In the genomic region with DNA sequence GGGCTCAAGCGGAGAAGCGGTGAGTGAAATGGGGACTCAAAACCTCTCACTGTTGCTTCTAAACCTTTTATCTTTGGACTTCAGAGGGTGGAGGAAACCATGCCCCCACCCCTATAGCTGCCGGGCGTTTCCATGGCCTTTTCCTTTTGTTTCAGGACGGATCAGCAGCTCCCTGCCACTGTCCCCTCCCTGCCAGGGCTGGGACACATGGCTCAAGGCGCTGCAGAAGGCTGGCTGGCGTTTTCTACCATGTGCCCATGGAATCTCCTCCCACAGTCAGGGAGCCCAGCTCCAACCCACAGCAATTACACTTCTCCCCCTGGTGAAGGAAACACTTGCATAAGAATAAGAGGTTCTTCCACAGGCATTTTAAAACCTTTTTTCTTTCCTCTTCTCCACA, we compare ENCODE assay signal across 14 cellular contexts.
DNase-seq lines count a peak whose midpoint lies in the region; ATAC-seq, FAIRE-seq and TF ChIP-seq lines count a peak whose summit lies in the region.
"Had no signal": no experiment of that assay in that cellular context is flagged by ENCODE, and none has a peak within 500 bp of the region (broad histone marks: within the 10 kb centered on the region; RNA-seq: fewer than 3 reads in every experiment).

No MANE protein-coding gene starts in this region.

- DNase-seq in Daoy (ENCODE audit: low read depth) (peak; percentile 15), Karpas-422 (no peak), astrocyte (ENCODE audit: low read depth) (no peak), neuronal stem cell (ENCODE audit: low spot score) (no peak)
- no peak for DNase-seq in central memory CD4-positive, alpha-beta T cell
- DNase-seq in activated CD4-positive, alpha-beta T cell treated with anti-CD3 and anti-CD28 coated beads for 48 hours = no peak
- DNase-seq: Caco-2; CD4-positive, CD25-positive, alpha-beta regulatory T cell; DMS53; NCI-H1105 treated with DMSO at 0.1 percent for 48 hours; NCI-H187; NCI-H446 had no signal

- H3K23ac ChIP-seq in neuronal stem cell (ENCODE audit: low read depth, low read length, poor library complexity) = no peak overlapping the region

- TF ChIP-seq CTCF in astrocyte (IDR thresholded peaks at IDR 0.05; ENCODE audit: insufficient read depth, low read depth, low read length) = no peak

- no peak overlapping the region for H2BK12ac ChIP-seq in neuronal stem cell (ENCODE audit: low read length)

- no peak overlapping the region for H2BK120ac ChIP-seq in neuronal stem cell (ENCODE audit: low read depth, low read length)

- no peaks in the 10 kb centered on the region for H3K79me2 ChIP-seq in Karpas-422 (ENCODE audit: low read length)
- H3K79me2 ChIP-seq in astrocyte (ENCODE audit: insufficient read depth, low read length) = no peaks in the 10 kb centered on the region

- H3K9me3 ChIP-seq in Karpas-422 (ENCODE audit: low read length) = no peaks in the 10 kb centered on the region
- no peaks in the 10 kb centered on the region for H3K9me3 ChIP-seq in astrocyte (ENCODE audit: insufficient read depth, low read depth, low read length)
- peaks cover 0 to 4% of the 10 kb centered on the region in 2 donors for H3K9me3 ChIP-seq in neuronal stem cell (replicated peaks in 1 of 2; ENCODE audit: control insufficient read depth in 2 of 2, insufficient read depth in 1 of 2, low read depth in 1 of 2, low read length in 2 of 2)
- H3K9me3 ChIP-seq: Caco-2 had no signal

- FAIRE-seq in astrocyte (lab: Jason Lieb, UNC) = no peak

- no peak overlapping the region for H3K27ac ChIP-seq in Karpas-422 (ENCODE audit: low read length)
- no peak overlapping the region for H3K27ac ChIP-seq in astrocyte (ENCODE audit: low read depth, low read length)
- no peak overlapping the region for H3K27ac ChIP-seq in neuronal stem cell (replicated peaks; ENCODE audit: low read length)
- H3K27ac ChIP-seq: SJSA1 had no signal

- no peak overlapping the region for H3K4me3 Mint-ChIP-seq in astrocyte (ENCODE audit: unreplicated experiment)
- H3K4me3 Mint-ChIP-seq: CD4-positive, CD25-positive, alpha-beta regulatory T cell had no signal

- no peak overlapping the region for H3K18ac ChIP-seq in neuronal stem cell (ENCODE audit: low read length)

- H4K91ac ChIP-seq in neuronal stem cell (ENCODE audit: low read depth, low read length, poor library complexity) = no peak overlapping the region

- no peak overlapping the region for H3K9ac ChIP-seq in Karpas-422 (ENCODE audit: low read length)
- no peak overlapping the region for H3K9ac ChIP-seq in astrocyte (ENCODE audit: low read length)
- H3K9ac ChIP-seq in neuronal stem cell (ENCODE audit: low read depth, low read length, poor library complexity) = no peak overlapping the region

- H3K4me1 ChIP-seq in Karpas-422 (ENCODE audit: low read length) = no peaks in the 10 kb centered on the region
- no peaks in the 10 kb centered on the region for H3K4me1 ChIP-seq in astrocyte (ENCODE audit: insufficient read depth, low read length)
- no peaks in the 10 kb centered on the region for H3K4me1 ChIP-seq in neuronal stem cell (ENCODE audit: control insufficient read depth in 2 of 2, insufficient read depth in 1 of 2, low read depth in 1 of 2, low read length in 2 of 2)
- H3K4me1 ChIP-seq: Caco-2, SJSA1 had no signal

- H3K14ac ChIP-seq in neuronal stem cell (ENCODE audit: low read length) = no peak overlapping the region

- H3K4me1 Mint-ChIP-seq in astrocyte (ENCODE audit: low read depth, unreplicated experiment) = no peaks in the 10 kb centered on the region
- H3K4me1 Mint-ChIP-seq: CD4-positive, CD25-positive, alpha-beta regulatory T cell had no signal

- no peak overlapping the region for H2BK15ac ChIP-seq in neuronal stem cell (ENCODE audit: low read length)

- H2AK5ac ChIP-seq in neuronal stem cell (ENCODE audit: low read depth, low read length) = no peak overlapping the region

- H3K36me3 ChIP-seq in Karpas-422 (ENCODE audit: insufficient read depth, low read length) (no peaks in the 10 kb centered on the region), astrocyte (ENCODE audit: insufficient read depth, low read length) (no peaks in the 10 kb centered on the region), neuronal stem cell (replicated peaks in 1 of 2; ENCODE audit: control insufficient read depth in 2 of 2, insufficient read depth in 2 of 2, low read length in 2 of 2) (no peaks in the 10 kb centered on the region)
- H3K36me3 ChIP-seq: SJSA1 had no signal

- H3K4me2 ChIP-seq in Karpas-422 (ENCODE audit: low read depth, low read length, poor library complexity, severe bottlenecking) = no peak overlapping the region
- H3K4me2 ChIP-seq in astrocyte (ENCODE audit: low read length) = no peak overlapping the region
- no peak overlapping the region for H3K4me2 ChIP-seq in neuronal stem cell (ENCODE audit: insufficient read depth, low read length, poor library complexity, severe bottlenecking)

- no peak overlapping the region for H3K4ac ChIP-seq in neuronal stem cell (ENCODE audit: low read length)

- H3K36me3 Mint-ChIP-seq in astrocyte (ENCODE audit: low read depth, unreplicated experiment) = peaks cover 2% of the 10 kb centered on the region
- H3K36me3 Mint-ChIP-seq: CD4-positive, CD25-positive, alpha-beta regulatory T cell had no signal

- no peak overlapping the region for H4K8ac ChIP-seq in neuronal stem cell (ENCODE audit: low read depth, low read length)

- H2AFZ ChIP-seq in Karpas-422 (ENCODE audit: low read length) = 0 out of 2 replicates have a peak overlapping the region, but pooled peaks have one; percentile 24
- H2AFZ ChIP-seq in astrocyte (ENCODE audit: low read depth, low read length) = no peak overlapping the region
- H2AFZ ChIP-seq in neuronal stem cell (ENCODE audit: low read length) = peak overlapping the region; percentile 21

- H3K27me3 ChIP-seq in Karpas-422 (ENCODE audit: low read length) = no peaks in the 10 kb centered on the region
- H3K27me3 ChIP-seq in astrocyte (ENCODE audit: insufficient read depth, low read length) = no peaks in the 10 kb centered on the region
- H3K27me3 ChIP-seq in neuronal stem cell (ENCODE audit: control insufficient read depth in 3 of 3, insufficient read depth in 3 of 3, low read depth in 1 of 3, low read length in 3 of 3) = no peaks in the 10 kb centered on the region
- H3K27me3 ChIP-seq: SJSA1 had no signal

- WGBS in neuronal stem cell (ENCODE audit: extremely low coverage in 2 of 2, insufficient read length in 2 of 2, insufficient replicate concordance in 1 of 2), 2 donors = no CpG with 5 or more reads among the region's 7 CpGs

- no peak overlapping the region for H2BK5ac ChIP-seq in neuronal stem cell (ENCODE audit: low read length)

- H3K27ac Mint-ChIP-seq in astrocyte (ENCODE audit: unreplicated experiment) = peak overlapping the region; percentile 56
- H3K27ac Mint-ChIP-seq: CD4-positive, CD25-positive, alpha-beta regulatory T cell had no signal

- peaks cover 9% of the 10 kb centered on the region for H3K9me3 Mint-ChIP-seq in astrocyte (ENCODE audit: unreplicated experiment)

- no peaks in the 10 kb centered on the region for H3K9me2 ChIP-seq in Karpas-422 (replicated peaks; ENCODE audit: insufficient read depth, low read length)

- H3K27me3 Mint-ChIP-seq in astrocyte (ENCODE audit: low read depth, unreplicated experiment) = no peaks in the 10 kb centered on the region
- H3K27me3 Mint-ChIP-seq: CD4-positive, CD25-positive, alpha-beta regulatory T cell had no signal

- H3K4me3 ChIP-seq in Karpas-422 (ENCODE audit: low read length) = no peak overlapping the region
- no peak overlapping the region for H3K4me3 ChIP-seq in astrocyte (ENCODE audit: insufficient read depth, low read depth, low read length)
- no peak overlapping the region for H3K4me3 ChIP-seq in neuronal stem cell (ENCODE audit: low read length in 2 of 2)
- H3K4me3 ChIP-seq: SJSA1 had no signal

- H4K20me1 ChIP-seq in Karpas-422 (ENCODE audit: insufficient read depth, low read depth, low read length) (no peaks in the 10 kb centered on the region), astrocyte (ENCODE audit: insufficient read depth, low read length) (no peaks in the 10 kb centered on the region)

- no peaks in the 10 kb centered on the region for H3K79me1 ChIP-seq in neuronal stem cell (ENCODE audit: low read depth, low read length)

- no peak for ATAC-seq in GM21576 (IDR thresholded peaks at IDR 0.05; ENCODE audit: unreplicated experiment)
